22 cellular contexts compared by ENCODE assay signal in the genomic region with DNA sequence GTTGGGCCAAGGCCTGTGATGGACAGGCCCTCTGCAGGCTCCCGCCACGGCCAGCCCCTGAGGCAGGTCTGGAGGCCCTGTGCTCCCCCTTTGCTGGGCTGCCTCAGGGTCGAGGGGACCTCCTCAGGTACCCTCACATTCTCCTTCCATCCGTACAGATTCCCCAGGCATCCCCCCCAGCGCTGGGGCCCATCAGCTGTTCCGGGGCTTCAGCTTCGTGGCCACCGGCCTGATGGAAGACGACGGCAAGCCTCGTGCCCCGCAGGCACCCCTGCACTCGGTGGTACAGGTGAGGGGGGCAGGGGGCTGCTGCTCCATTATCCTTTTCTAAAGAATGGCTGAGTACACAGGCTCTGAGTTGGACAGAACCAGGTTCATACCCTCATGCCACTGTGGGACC. TPM values are rescaled to one million over a fixed set of nuclear protein-coding genes. Genes with fewer than 3 reads are reported as not detected.
DNase-seq lines count a peak whose midpoint lies in the region; ATAC-seq lines count a peak whose summit lies in the region.
"Had no signal": no experiment of that assay in that cellular context is flagged by ENCODE, and none has a peak within 500 bp of the region (broad histone marks: within the 10 kb centered on the region; RNA-seq: fewer than 3 reads in every experiment).

No MANE protein-coding gene starts in this region.

- H3K4me3 Mint-ChIP-seq in activated T-cell treated with anti-CD3 and anti-CD28 coated beads, Interleukin-2, amount 50 U/mL, for 24 hours, result no peak overlapping the region
- no peak overlapping the region for H3K4me3 Mint-ChIP-seq in T-helper 17 cell
- H3K4me3 Mint-ChIP-seq in effector memory CD8-positive, alpha-beta T cell, result no peak overlapping the region
- H3K4me3 Mint-ChIP-seq in stimulated activated naive B cell treated with anti-CD40 and anti-IgM and Interleukin-4, amounts not matched to agents 10 μg/mL and 1 μg/mL and 100 μg/mL, for 72 hours, result no peak overlapping the region
- H3K4me3 Mint-ChIP-seq: CD4-positive, alpha-beta T cell had no signal

- H3K9me3 ChIP-seq in T-helper 17 cell (ENCODE audit: control insufficient read depth, low read length, poor library complexity, severe bottlenecking), result no peaks in the 10 kb centered on the region
- H3K9me3 ChIP-seq: BLaER1 had no signal

- no peak for DNase-seq in activated T-cell treated with anti-CD3 and anti-CD28 coated beads, Interleukin-2, amount 50 U/mL, for 24 hours
- DNase-seq in activated T-cell treated with anti-CD3 and anti-CD28 coated beads, Interleukin-2, amount 50 U/mL, for 48 hours, result no peak
- DNase-seq in T-helper 17 cell, result no peak
- DNase-seq in effector memory CD8-positive, alpha-beta T cell, result no peak
- no peak for DNase-seq in stimulated activated naive B cell treated with anti-CD40 and anti-IgM and Interleukin-4, amounts not matched to agents 10 μg/mL and 1 μg/mL and 100 μg/mL, for 72 hours
- no peak for DNase-seq in GM19238 (ENCODE audit: insufficient read length, low spot score)
- DNase-seq in midbrain (lab: John Stamatoyannopoulos, UW), result no peak
- no peak for DNase-seq in HuH-7.5 (ENCODE audit: low spot score)
- DNase-seq: 8988T; CD4-positive, alpha-beta T cell; GM23248; H7; KBM-7; MV-4-11; NCI-H1105; NCI-H1436 treated with DMSO at 0.1 percent for 48 hours; NCI-H1930; NCI-H2107; NCI-H524 treated with DMSO at 0.1 percent for 48 hours; NCI-H774 had no signal

- H3K4me1 Mint-ChIP-seq in activated T-cell treated with anti-CD3 and anti-CD28 coated beads, Interleukin-2, amount 50 U/mL, for 24 hours (ENCODE audit: low read depth), result peaks cover 34% of the 10 kb centered on the region
- peaks cover 16% of the 10 kb centered on the region for H3K4me1 Mint-ChIP-seq in T-helper 17 cell
- H3K4me1 Mint-ChIP-seq in effector memory CD8-positive, alpha-beta T cell (ENCODE audit: low read depth in 2 of 2), result peaks cover 9 to 24% of the 10 kb centered on the region in 2 donors
- peaks cover 19 to 54% of the 10 kb centered on the region in 2 donors for H3K4me1 Mint-ChIP-seq in stimulated activated naive B cell treated with anti-CD40 and anti-IgM and Interleukin-4, amounts not matched to agents 10 μg/mL and 1 μg/mL and 100 μg/mL, for 72 hours

- ATAC-seq in T-helper 17 cell, result no peak
- no peak for ATAC-seq in effector memory CD8-positive, alpha-beta T cell (replicated peaks)
- no peak for ATAC-seq in stimulated activated naive B cell treated with anti-CD40 and anti-IgM and Interleukin-4, amounts not matched to agents 10 μg/mL and 1 μg/mL and 100 μg/mL, for 72 hours (replicated peaks)
- ATAC-seq: HepG2 had no signal

- no peaks in the 10 kb centered on the region for H3K9me3 Mint-ChIP-seq in activated T-cell treated with anti-CD3 and anti-CD28 coated beads, Interleukin-2, amount 50 U/mL, for 24 hours
- no peaks in the 10 kb centered on the region for H3K9me3 Mint-ChIP-seq in effector memory CD8-positive, alpha-beta T cell
- no peaks in the 10 kb centered on the region for H3K9me3 Mint-ChIP-seq in stimulated activated naive B cell treated with anti-CD40 and anti-IgM and Interleukin-4, amounts not matched to agents 10 μg/mL and 1 μg/mL and 100 μg/mL, for 72 hours
- H3K9me3 Mint-ChIP-seq: CD4-positive, alpha-beta T cell had no signal

- peaks cover 97% of the 10 kb centered on the region for H3K36me3 Mint-ChIP-seq in activated T-cell treated with anti-CD3 and anti-CD28 coated beads, Interleukin-2, amount 50 U/mL, for 24 hours (ENCODE audit: low read depth)
- peaks cover 16% of the 10 kb centered on the region for H3K36me3 Mint-ChIP-seq in T-helper 17 cell (ENCODE audit: low read depth)
- peaks cover 63% of the 10 kb centered on the region for H3K36me3 Mint-ChIP-seq in effector memory CD8-positive, alpha-beta T cell (ENCODE audit: insufficient read depth)
- peaks cover 61 to 69% of the 10 kb centered on the region in 2 donors for H3K36me3 Mint-ChIP-seq in stimulated activated naive B cell treated with anti-CD40 and anti-IgM and Interleukin-4, amounts not matched to agents 10 μg/mL and 1 μg/mL and 100 μg/mL, for 72 hours

- H3K27ac Mint-ChIP-seq in activated T-cell treated with anti-CD3 and anti-CD28 coated beads, Interleukin-2, amount 50 U/mL, for 24 hours, result peak overlapping the region; percentile 65
- H3K27ac Mint-ChIP-seq in T-helper 17 cell, result peak overlapping the region; percentile 62
- peak overlapping the region; percentile 67 to 76 for H3K27ac Mint-ChIP-seq in effector memory CD8-positive, alpha-beta T cell
- H3K27ac Mint-ChIP-seq in stimulated activated naive B cell treated with anti-CD40 and anti-IgM and Interleukin-4, amounts not matched to agents 10 μg/mL and 1 μg/mL and 100 μg/mL, for 72 hours, result peak overlapping the region; percentile 79
- H3K27ac Mint-ChIP-seq: CD4-positive, alpha-beta T cell had no signal

- no peaks in the 10 kb centered on the region for H3K27me3 Mint-ChIP-seq in activated T-cell treated with anti-CD3 and anti-CD28 coated beads, Interleukin-2, amount 50 U/mL, for 24 hours
- H3K27me3 Mint-ChIP-seq in T-helper 17 cell, result no peaks in the 10 kb centered on the region
- H3K27me3 Mint-ChIP-seq in effector memory CD8-positive, alpha-beta T cell, result no peaks in the 10 kb centered on the region
- no peaks in the 10 kb centered on the region for H3K27me3 Mint-ChIP-seq in stimulated activated naive B cell treated with anti-CD40 and anti-IgM and Interleukin-4, amounts not matched to agents 10 μg/mL and 1 μg/mL and 100 μg/mL, for 72 hours
- H3K27me3 Mint-ChIP-seq: CD4-positive, alpha-beta T cell had no signal

RNA-seq across cellular contexts. Expression of a gene that starts 29.1 kb away (rescaled TPM):
- 10 to 100 TPM; 76.3 to 98.0 TPM for total RNA-seq in T-helper 17 cell
